Comparison of ENCODE assay signal across 1 cellular context in the genomic region with DNA sequence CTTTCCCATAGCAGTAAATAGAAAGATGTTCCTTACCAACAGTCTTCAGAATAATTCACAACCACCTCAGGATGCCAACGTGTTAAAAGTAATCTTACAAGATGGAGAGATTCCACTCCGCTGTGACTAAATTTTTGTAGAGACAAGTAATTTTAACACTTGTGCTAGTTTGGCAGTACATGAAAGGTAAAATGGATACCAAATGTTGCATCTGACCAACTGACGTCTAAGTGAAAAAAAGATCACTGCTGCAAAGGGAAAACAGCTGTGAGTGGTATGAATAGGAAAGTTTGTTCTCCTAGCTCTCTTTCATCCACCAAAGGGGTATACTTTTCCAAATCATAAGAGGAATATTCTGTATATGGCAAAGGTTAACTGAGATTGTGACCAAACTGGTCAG.
TF ChIP-seq lines count a peak whose summit lies in the region.

No MANE protein-coding gene starts in this region.

TF ChIP-seq in HepG2, 621 proteins besides CTCF, POLR2A, EP300 and RAD21:
- TF ChIP-seq, protein P1, sequence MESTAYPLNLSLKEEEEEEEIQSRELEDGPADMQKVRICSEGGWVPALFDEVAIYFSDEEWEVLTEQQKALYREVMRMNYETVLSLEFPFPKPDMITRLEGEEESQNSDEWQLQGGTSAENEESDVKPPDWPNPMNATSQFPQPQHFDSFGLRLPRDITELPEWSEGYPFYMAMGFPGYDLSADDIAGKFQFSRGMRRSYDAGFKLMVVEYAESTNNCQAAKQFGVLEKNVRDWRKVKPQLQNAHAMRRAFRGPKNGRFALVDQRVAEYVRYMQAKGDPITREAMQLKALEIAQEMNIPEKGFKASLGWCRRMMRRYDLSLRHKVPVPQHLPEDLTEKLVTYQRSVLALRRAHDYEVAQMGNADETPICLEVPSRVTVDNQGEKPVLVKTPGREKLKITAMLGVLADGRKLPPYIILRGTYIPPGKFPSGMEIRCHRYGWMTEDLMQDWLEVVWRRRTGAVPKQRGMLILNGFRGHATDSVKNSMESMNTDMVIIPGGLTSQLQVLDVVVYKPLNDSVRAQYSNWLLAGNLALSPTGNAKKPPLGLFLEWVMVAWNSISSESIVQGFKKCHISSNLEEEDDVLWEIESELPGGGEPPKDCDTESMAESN (CRISPR knock-in tag; conservative IDR thresholded peaks at IDR 0.05), result no peak
- TF ChIP-seq ZKSCAN5 (CRISPR knock-in tag; IDR thresholded peaks at IDR 0.05) (no peak), ZNF619 (CRISPR knock-in tag; IDR thresholded peaks at IDR 0.05) (no peak), ZMYM3 (CRISPR knock-in tag; IDR thresholded peaks at IDR 0.05) (no peak), ATAD3A (CRISPR knock-in tag; IDR thresholded peaks at IDR 0.05) (no peak)
- TF ChIP-seq, protein P2, sequence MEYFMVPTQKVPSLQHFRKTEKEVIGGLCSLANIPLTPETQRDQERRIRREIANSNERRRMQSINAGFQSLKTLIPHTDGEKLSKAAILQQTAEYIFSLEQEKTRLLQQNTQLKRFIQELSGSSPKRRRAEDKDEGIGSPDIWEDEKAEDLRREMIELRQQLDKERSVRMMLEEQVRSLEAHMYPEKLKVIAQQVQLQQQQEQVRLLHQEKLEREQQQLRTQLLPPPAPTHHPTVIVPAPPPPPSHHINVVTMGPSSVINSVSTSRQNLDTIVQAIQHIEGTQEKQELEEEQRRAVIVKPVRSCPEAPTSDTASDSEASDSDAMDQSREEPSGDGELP (IDR thresholded peaks at IDR 0.05; ENCODE audit: borderline replicate concordance, low read depth), result 0 out of 2 replicates have a peak, but pooled peaks have one; percentile 8
- TF ChIP-seq, protein P3, sequence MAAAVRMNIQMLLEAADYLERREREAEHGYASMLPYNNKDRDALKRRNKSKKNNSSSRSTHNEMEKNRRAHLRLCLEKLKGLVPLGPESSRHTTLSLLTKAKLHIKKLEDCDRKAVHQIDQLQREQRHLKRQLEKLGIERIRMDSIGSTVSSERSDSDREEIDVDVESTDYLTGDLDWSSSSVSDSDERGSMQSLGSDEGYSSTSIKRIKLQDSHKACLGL (CRISPR knock-in tag; IDR thresholded peaks at IDR 0.05), result no peak
- TF ChIP-seq, protein P4, sequence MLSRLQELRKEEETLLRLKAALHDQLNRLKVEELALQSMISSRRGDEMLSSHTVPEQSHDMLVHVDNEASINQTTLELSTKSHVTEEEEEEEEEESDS (CRISPR knock-in tag; IDR thresholded peaks at IDR 0.05; ENCODE audit: borderline replicate concordance), result no peak
TF ChIP-seq in HepG2: peak in this region for 1.
